In genomic region chr14:67077914-67078313, GRCh38 we compare ENCODE assay signal across 20 cellular contexts.
DNase-seq lines count a peak whose midpoint lies in the region; ATAC-seq and FAIRE-seq lines count a peak whose summit lies in the region.
"Had no signal": no experiment of that assay in that cellular context is flagged by ENCODE, and none has a peak within 500 bp of the region (broad histone marks: within the 10 kb centered on the region; RNA-seq: fewer than 3 reads in every experiment).

No MANE protein-coding gene starts in this region.

- H3K4me3 ChIP-seq in adipocyte (ENCODE audit: low read length), result no peak overlapping the region

- ATAC-seq in GM21447 (IDR thresholded peaks at IDR 0.05; ENCODE audit: unreplicated experiment) (no peak), GM18502 (IDR thresholded peaks at IDR 0.05; ENCODE audit: poor library complexity, unreplicated experiment) (no peak)

- peaks cover 4% of the 10 kb centered on the region for H3K9me3 ChIP-seq in adipocyte (ENCODE audit: control insufficient read depth, low read length)

- H3K9ac ChIP-seq in adipocyte (ENCODE audit: low read length), result no peak overlapping the region

- H3K4me1 ChIP-seq in adipocyte (ENCODE audit: control insufficient read depth, insufficient read depth, low read length), result no peaks in the 10 kb centered on the region

- FAIRE-seq in RCC 7860 (lab: Jason Lieb, UNC), result no peak

- peak; percentile 7 for DNase-seq in adipocyte (ENCODE audit: low read depth)
- DNase-seq in epidermal melanocyte (ENCODE audit: insufficient read length, low spot score), result peak; percentile 25
- DNase-seq in iris pigment epithelial cell (ENCODE audit: low read depth), result peak; percentile 11
- peak; percentile 72 for DNase-seq in superior temporal gyrus (ENCODE audit: extremely low spot score)
- no peak for DNase-seq in RCC 7860 (ENCODE audit: low spot score)
- DNase-seq: AML-193; DND-41; GDM1; H9; MM.1S; NCI-H1092; NCI-H1436 treated with DMSO at 0.1 percent for 48 hours; NCI-H2029; NCI-H2171 treated with DMSO at 0.1 percent for 48 hours; NCI-H446; NCI-H69; NK-92 treated with Interleukin-12 subunit alpha and Interleukin-12 subunit beta, amount 100 ng/mL, for 24 hours; Right ventricle myocardium superior had no signal

- no peaks in the 10 kb centered on the region for H3K27me3 ChIP-seq in adipocyte (replicated peaks; ENCODE audit: control insufficient read depth, insufficient read depth, low read length)

- no peaks in the 10 kb centered on the region for H3K36me3 ChIP-seq in adipocyte (ENCODE audit: control insufficient read depth, insufficient read depth, low read length, severe bottlenecking)
